In the genomic region with DNA sequence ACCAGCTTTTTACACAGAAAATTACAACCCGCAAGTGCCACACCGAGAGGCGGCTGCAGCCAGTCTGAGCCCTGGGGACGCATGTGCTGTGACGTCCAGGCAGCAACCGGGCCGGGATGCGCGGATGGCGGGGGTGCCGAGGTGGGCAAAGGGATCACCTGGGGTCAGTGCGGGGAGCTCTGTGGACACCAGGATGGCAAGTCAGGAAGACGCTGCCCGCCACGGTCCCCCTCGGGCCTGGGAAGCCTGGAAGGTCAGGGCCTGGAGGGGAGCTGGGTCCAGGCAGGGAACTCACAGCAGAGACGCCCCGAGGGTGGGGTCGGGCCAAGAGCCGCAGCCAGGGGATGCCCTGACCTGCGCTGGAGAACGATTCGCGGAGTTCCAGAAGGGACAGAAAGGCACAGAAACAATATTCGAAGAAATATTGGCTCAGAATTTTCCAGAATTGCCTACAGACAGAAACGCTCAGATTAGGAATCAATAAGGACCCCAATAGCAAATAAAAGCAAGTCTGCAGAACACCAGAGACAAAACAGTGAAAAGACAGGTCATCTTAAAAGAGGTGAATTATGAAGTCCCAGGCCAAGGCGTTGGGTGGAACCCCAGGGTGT, we compare ENCODE assay signal across 9 cellular contexts. TPM values are rescaled to one million over a fixed set of nuclear protein-coding genes. Genes with fewer than 3 reads are reported as not detected.
A peak's percentile ranks its signal among the peaks of the same experiment; 100 is the strongest.
DNase-seq lines count a peak whose midpoint lies in the region; ATAC-seq and TF ChIP-seq lines count a peak whose summit lies in the region.
"Had no signal": no experiment of that assay in that cellular context is flagged by ENCODE, and none has a peak within 500 bp of the region (broad histone marks: within the 10 kb centered on the region; RNA-seq: fewer than 3 reads in every experiment).

No MANE protein-coding gene starts in this region.

- ATAC-seq in activated CD8-positive, alpha-beta T cell treated with anti-CD3 and anti-CD28 coated beads for 36 hours: no peak
- ATAC-seq in HG02884 (IDR thresholded peaks at IDR 0.05; ENCODE audit: unreplicated experiment): no peak
- no peak for ATAC-seq in HG03045 (IDR thresholded peaks at IDR 0.05; ENCODE audit: unreplicated experiment)

- CTCF ChIA-PET in activated CD8-positive, alpha-beta T cell treated with anti-CD3 and anti-CD28 coated beads for 36 hours (lab: Charles Lee): interaction anchor here (0.9 kb wide), 1 partner anchor 9 kb away, joined by 3 read pairs; no protein-coding TSS in a partner anchor

- no peak overlapping the region for H3K27ac ChIP-seq in spleen

- H3K36me3 ChIP-seq in spleen: no peaks in the 10 kb centered on the region

- no peaks in the 10 kb centered on the region for H3K9me3 Mint-ChIP-seq in T-helper 2 cell treated with Interferon-gamma antibody and Interleukin-4, amounts not matched to agents 5 μg/mL and 100 μg/mL, for 36 hours
- H3K9me3 Mint-ChIP-seq in activated CD8-positive, alpha-beta T cell treated with anti-CD3 and anti-CD28 coated beads for 36 hours: no peaks in the 10 kb centered on the region

- no peak for TF ChIP-seq POLR2A in spleen (IDR thresholded peaks at IDR 0.05)

- peak overlapping the region; percentile 37 for H3K4me3 ChIP-seq in iPS-11a (ENCODE audit: low read depth, low read length)
- H3K4me3 ChIP-seq in spleen: peak overlapping the region in 6 of 8 donors; percentile 12 to 59 (median 26)

- 8 to 17% (median 14%) methylated on average over 27 of the region's 27 CpGs for WGBS in spleen, 5 donors

- no peaks in the 10 kb centered on the region for H3K36me3 Mint-ChIP-seq in T-helper 2 cell treated with Interferon-gamma antibody and Interleukin-4, amounts not matched to agents 5 μg/mL and 100 μg/mL, for 36 hours (ENCODE audit: low read depth)
- no peaks in the 10 kb centered on the region for H3K36me3 Mint-ChIP-seq in activated CD8-positive, alpha-beta T cell treated with anti-CD3 and anti-CD28 coated beads for 36 hours (ENCODE audit: low read depth)

- peaks cover 37% of the 10 kb centered on the region for H3K27me3 Mint-ChIP-seq in T-helper 2 cell treated with Interferon-gamma antibody and Interleukin-4, amounts not matched to agents 5 μg/mL and 100 μg/mL, for 36 hours (ENCODE audit: low read depth)
- H3K27me3 Mint-ChIP-seq in activated CD8-positive, alpha-beta T cell treated with anti-CD3 and anti-CD28 coated beads for 36 hours: peaks cover 16% of the 10 kb centered on the region

- no peaks in the 10 kb centered on the region for H3K9me3 ChIP-seq in spleen

- TF ChIP-seq CTCF in activated CD8-positive, alpha-beta T cell treated with anti-CD3 and anti-CD28 coated beads for 36 hours (IDR thresholded peaks at IDR 0.05): no peak
- no peak for TF ChIP-seq CTCF in spleen (IDR thresholded peaks at IDR 0.05 in 8 of 11, conservative IDR thresholded peaks at IDR 0.05 in 3 of 11)

- intact Hi-C loops in activated CD8-positive, alpha-beta T cell treated with anti-CD3 and anti-CD28 coated beads for 36 hours (cut with micrococcal nuclease): no loop called here
- intact Hi-C loops in spleen (cut with DNase I; ENCODE audit: low total_unique reads): loop anchor here (10.0 kb wide), 1 partner anchor 317 kb away; no protein-coding TSS in a partner anchor

- peaks cover 6 to 19% (median 14%) of the 10 kb centered on the region in 6 donors for H3K4me1 ChIP-seq in spleen

- POLR2A ChIA-PET in activated CD8-positive, alpha-beta T cell treated with anti-CD3 and anti-CD28 coated beads for 36 hours (lab: Charles Lee): no interaction called here

- H3K27ac Mint-ChIP-seq in T-helper 2 cell treated with Interferon-gamma antibody and Interleukin-4, amounts not matched to agents 5 μg/mL and 100 μg/mL, for 36 hours: no peak overlapping the region
- H3K27ac Mint-ChIP-seq in activated CD8-positive, alpha-beta T cell treated with anti-CD3 and anti-CD28 coated beads for 36 hours: no peak overlapping the region

- peaks cover 2% of the 10 kb centered on the region for H3K4me1 Mint-ChIP-seq in T-helper 2 cell treated with Interferon-gamma antibody and Interleukin-4, amounts not matched to agents 5 μg/mL and 100 μg/mL, for 36 hours (ENCODE audit: low read depth)
- peaks cover 2% of the 10 kb centered on the region for H3K4me1 Mint-ChIP-seq in activated CD8-positive, alpha-beta T cell treated with anti-CD3 and anti-CD28 coated beads for 36 hours (ENCODE audit: low read depth)

- peak overlapping the region; percentile 75 for H3K4me3 Mint-ChIP-seq in T-helper 2 cell treated with Interferon-gamma antibody and Interleukin-4, amounts not matched to agents 5 μg/mL and 100 μg/mL, for 36 hours
- H3K4me3 Mint-ChIP-seq in activated CD8-positive, alpha-beta T cell treated with anti-CD3 and anti-CD28 coated beads for 36 hours: peak overlapping the region; percentile 70

- DNase-seq in T-helper 2 cell treated with Interferon-gamma antibody and Interleukin-4, amounts not matched to agents 5 μg/mL and 100 μg/mL, for 36 hours (ENCODE audit: low spot score): no peak
- no peak for DNase-seq in T-helper 2 cell
- no peak for DNase-seq in activated CD8-positive, alpha-beta T cell treated with anti-CD3 and anti-CD28 coated beads for 36 hours
- DNase-seq in spleen: peak; percentile 84
- DNase-seq in putamen (ENCODE audit: low spot score): no peak

- peaks cover 0 to 66% (median 17%) of the 10 kb centered on the region in 7 donors for H3K27me3 ChIP-seq in spleen (replicated peaks in 1 of 7)

RNA-seq across cellular contexts. Expression of gene KIF1A, which starts 11.7 kb away (rescaled TPM):
- 10 to 100 TPM in 1 of 2 experiments, 1 to 10 TPM in 1; 9.0 to 10.2 TPM for total RNA-seq in activated CD8-positive, alpha-beta T cell treated with anti-CD3 and anti-CD28 coated beads for 36 hours
- 1 to 10 TPM in 2 of 7 donors, under 1 TPM in 4, not detected in 1; 0.17 to 2.0 (median 0.86) TPM for total RNA-seq in spleen
- polyA plus RNA-seq in spleen: under 1 TPM; 0.02 to 0.11 (median 0.10) TPM

RNA-seq across cellular contexts. Expression of gene AGXT, which starts 36.9 kb away (rescaled TPM):
- not detected for total RNA-seq in activated CD8-positive, alpha-beta T cell treated with anti-CD3 and anti-CD28 coated beads for 36 hours
- total RNA-seq in spleen: 1 to 10 TPM in 5 of 7 donors, under 1 TPM in 1, not detected in 1; 0.70 to 4.5 (median 3.8) TPM
- 1 to 10 TPM in 2 of 3 donors, under 1 TPM in 1; 0.61 to 1.5 (median 1.2) TPM for polyA plus RNA-seq in spleen
- total RNA-seq: lung microvascular endothelial cell had no signal
